Comparison of ENCODE assay signal across 15 cellular contexts in genomic region chr3:58201451-58201850, GRCh38. TPM values are rescaled to one million over a fixed set of nuclear protein-coding genes. Genes with fewer than 3 reads are reported as not detected.
DNase-seq lines count a peak whose midpoint lies in the region; ATAC-seq and TF ChIP-seq lines count a peak whose summit lies in the region.
"Not testable (repeated sequence)": the region's sequence is repeated elsewhere in the genome, so short reads cannot be mapped to it uniquely, and the experiment has no call there.
"Had no signal": no experiment of that assay in that cellular context is flagged by ENCODE, and none has a peak within 500 bp of the region (broad histone marks: within the 10 kb centered on the region; RNA-seq: fewer than 3 reads in every experiment).

No MANE protein-coding gene starts in this region.

- H3K9ac ChIP-seq in BLaER1 treated with 17β-estradiol and CSF1 and Interleukin-3, amounts not matched to agents 10 nM and 100 nM; liver (ENCODE audit: low read depth in 1 of 2, low read length in 2 of 2): not testable (repeated sequence)

- H4K20me1 ChIP-seq in BLaER1 treated with 17β-estradiol and CSF1 and Interleukin-3, amounts not matched to agents 10 nM and 100 nM = not testable (repeated sequence)

- intact Hi-C loops in activated B cell treated with CpG ODN at 0.5 μM for 24 hours (cut with micrococcal nuclease); left ventricle myocardium inferior (cut with micrococcal nuclease): not testable (repeated sequence)

- H3K27me3 ChIP-seq in BLaER1 treated with 17β-estradiol and CSF1 and Interleukin-3, amounts not matched to agents 10 nM and 100 nM; left ventricle myocardium inferior (ENCODE audit: low read depth); liver (ENCODE audit: control insufficient read depth in 4 of 4, insufficient read depth in 4 of 4, low read length in 3 of 4): not testable (repeated sequence)

- TF ChIP-seq RAD21 in liver (IDR thresholded peaks at IDR 0.05) = not testable (repeated sequence)

- not testable (repeated sequence) for H3K27ac ChIP-seq in BLaER1 treated with 17β-estradiol and CSF1 and Interleukin-3, amounts not matched to agents 10 nM and 100 nM; liver (ENCODE audit: low read depth in 1 of 2, low read length in 2 of 2)
- peak overlapping the region; percentile 37 for H3K27ac ChIP-seq in left ventricle myocardium inferior (replicated peaks)

- not testable (repeated sequence) for H3K9me3 Mint-ChIP-seq in IgD-negative memory B cell; activated B cell treated with CpG ODN at 0.5 μM for 24 hours; endothelial cell (ENCODE audit: unreplicated experiment); nephron; stimulated activated naive B cell treated with anti-CD40 and anti-IgM and Interleukin-4, amounts not matched to agents 10 μg/mL and 1 μg/mL and 100 μg/mL, for 72 hours

- TF ChIP-seq CTCF in activated B cell treated with CpG ODN at 0.5 μM for 24 hours (IDR thresholded peaks at IDR 0.05); endothelial cell (IDR thresholded peaks at IDR 0.05; ENCODE audit: unreplicated experiment); left ventricle myocardium inferior (IDR thresholded peaks at IDR 0.05; ENCODE audit: borderline replicate concordance); liver (IDR thresholded peaks at IDR 0.05; ENCODE audit: low read depth, low read length, missing input control); nephron (IDR thresholded peaks at IDR 0.05; ENCODE audit: unreplicated experiment in 3 of 3): not testable (repeated sequence)

- peaks cover 38 to 43% (median 39%) of the 10 kb centered on the region in 3 donors for H3K4me1 Mint-ChIP-seq in IgD-negative memory B cell
- peaks cover 71% of the 10 kb centered on the region for H3K4me1 Mint-ChIP-seq in activated B cell treated with CpG ODN at 0.5 μM for 24 hours
- H3K4me1 Mint-ChIP-seq in endothelial cell (ENCODE audit: unreplicated experiment) = peaks cover 43% of the 10 kb centered on the region
- H3K4me1 Mint-ChIP-seq in nephron = peaks cover 18% of the 10 kb centered on the region
- H3K4me1 Mint-ChIP-seq in stimulated activated naive B cell treated with anti-CD40 and anti-IgM and Interleukin-4, amounts not matched to agents 10 μg/mL and 1 μg/mL and 100 μg/mL, for 72 hours = peaks cover 54 to 82% of the 10 kb centered on the region in 2 donors

- ATAC-seq in activated B cell treated with CpG ODN at 0.5 μM for 24 hours (ENCODE audit: low read depth); stimulated activated naive B cell treated with anti-CD40 and anti-IgM and Interleukin-4, amounts not matched to agents 10 μg/mL and 1 μg/mL and 100 μg/mL, for 72 hours (replicated peaks): not testable (repeated sequence)

- POLR2A ChIA-PET in activated B cell treated with CpG ODN at 0.5 μM for 24 hours (lab: Charles Lee) = interaction anchor here (0.5 to 11.9 kb wide), 7 partner anchors 14 to 1445 kb away, joined by 3 to 286 read pairs (median 4); partner anchors contain the start of gene ABHD6

- not testable (repeated sequence) for H3K36me3 Mint-ChIP-seq in IgD-negative memory B cell; activated B cell treated with CpG ODN at 0.5 μM for 24 hours (ENCODE audit: low read depth); endothelial cell (ENCODE audit: low read depth, unreplicated experiment); nephron (ENCODE audit: low read depth)
- peaks cover 7 to 18% of the 10 kb centered on the region in 2 donors for H3K36me3 Mint-ChIP-seq in stimulated activated naive B cell treated with anti-CD40 and anti-IgM and Interleukin-4, amounts not matched to agents 10 μg/mL and 1 μg/mL and 100 μg/mL, for 72 hours

- WGBS in liver = 44% methylated on average over 3 of the region's 3 CpGs

- H3K27me3 Mint-ChIP-seq in IgD-negative memory B cell; activated B cell treated with CpG ODN at 0.5 μM for 24 hours; endothelial cell (ENCODE audit: unreplicated experiment); stimulated activated naive B cell treated with anti-CD40 and anti-IgM and Interleukin-4, amounts not matched to agents 10 μg/mL and 1 μg/mL and 100 μg/mL, for 72 hours: not testable (repeated sequence)
- H3K27me3 Mint-ChIP-seq in nephron (ENCODE audit: low read depth) = peaks cover 29% of the 10 kb centered on the region

- H3K27ac Mint-ChIP-seq in IgD-negative memory B cell (peak overlapping the region in 2 of 3 donors; percentile 46 to 73), activated B cell treated with CpG ODN at 0.5 μM for 24 hours (peak overlapping the region; percentile 70), endothelial cell (ENCODE audit: unreplicated experiment) (peak overlapping the region; percentile 57), nephron (peak overlapping the region; percentile 28 to 80 (median 67))
- H3K27ac Mint-ChIP-seq in stimulated activated naive B cell treated with anti-CD40 and anti-IgM and Interleukin-4, amounts not matched to agents 10 μg/mL and 1 μg/mL and 100 μg/mL, for 72 hours = peak overlapping the region; percentile 37

- DNase-seq in activated B cell treated with CpG ODN at 0.5 μM for 24 hours; endothelial cell (ENCODE audit: low spot score); left ventricle myocardium inferior; stimulated activated naive B cell treated with anti-CD40 and anti-IgM and Interleukin-4, amounts not matched to agents 10 μg/mL and 1 μg/mL and 100 μg/mL, for 72 hours: not testable (repeated sequence)

- H3K36me3 ChIP-seq in BLaER1 treated with 17β-estradiol and CSF1 and Interleukin-3, amounts not matched to agents 10 nM and 100 nM; left ventricle myocardium inferior; liver (ENCODE audit: control insufficient read depth in 4 of 4, insufficient read depth in 3 of 4, low read depth in 1 of 4, low read length in 3 of 4): not testable (repeated sequence)

- CTCF ChIA-PET in activated B cell treated with CpG ODN at 0.5 μM for 24 hours (lab: Charles Lee) = interaction anchor here (1.1 to 3.0 kb wide), 2 partner anchors 13 to 15 kb away, joined by 3 to 11 read pairs; no protein-coding TSS in a partner anchor

- H3K9me3 ChIP-seq in BLaER1 treated with 17β-estradiol and CSF1 and Interleukin-3, amounts not matched to agents 10 nM and 100 nM (replicated peaks in 1 of 11) = peaks cover 0 to 13% (median 6%) of the 10 kb centered on the region in 11 experiments; a peak in 12 of 22 replicates
- not testable (repeated sequence) for H3K9me3 ChIP-seq in left ventricle myocardium inferior (replicated peaks); liver (ENCODE audit: control insufficient read depth in 4 of 4, low read length in 3 of 4)

- not testable (repeated sequence) for H3K4me3 ChIP-seq in BLaER1 treated with 17β-estradiol and CSF1 and Interleukin-3, amounts not matched to agents 10 nM and 100 nM; left ventricle myocardium inferior; liver (ENCODE audit: low read depth in 1 of 3, low read length in 3 of 3)

- H3K4me2 ChIP-seq in BLaER1 treated with 17β-estradiol and CSF1 and Interleukin-3, amounts not matched to agents 10 nM and 100 nM = peak overlapping the region in 7 of 11 experiments; percentile 45 to 85 (median 64); a peak in 11 of 22 replicates

- H3K4me3 Mint-ChIP-seq in IgD-negative memory B cell = peak overlapping the region in 2 of 4 donors; percentile 28 to 39
- not testable (repeated sequence) for H3K4me3 Mint-ChIP-seq in activated B cell treated with CpG ODN at 0.5 μM for 24 hours; endothelial cell (ENCODE audit: unreplicated experiment); nephron
- peak overlapping the region; percentile 7 to 40 for H3K4me3 Mint-ChIP-seq in stimulated activated naive B cell treated with anti-CD40 and anti-IgM and Interleukin-4, amounts not matched to agents 10 μg/mL and 1 μg/mL and 100 μg/mL, for 72 hours

- peaks cover 31 to 58% (median 41%) of the 10 kb centered on the region in 10 experiments for H3K4me1 ChIP-seq in BLaER1 treated with 17β-estradiol and CSF1 and Interleukin-3, amounts not matched to agents 10 nM and 100 nM
- H3K4me1 ChIP-seq in left ventricle myocardium inferior (peaks cover 23% of the 10 kb centered on the region), liver (ENCODE audit: control insufficient read depth in 4 of 4, insufficient read depth in 4 of 4, low read length in 3 of 4) (peaks cover 2 to 19% (median 12%) of the 10 kb centered on the region in 4 donors)

TF ChIP-seq in liver, 16 proteins besides CTCF, POLR2A, EP300 and RAD21:
- TF ChIP-seq SP1 (IDR thresholded peaks at IDR 0.05) = peak; percentile 19
- TF ChIP-seq HNF4A (conservative IDR thresholded peaks at IDR 0.05) = peak; percentile 35 to 41

RNA-seq across cellular contexts. Expression of gene DNASE1L3, which starts 9.3 kb away (rescaled TPM):
- polyA plus RNA-seq in IgD-negative memory B cell (1.7 TPM), liver (100 to 1,000 TPM in 1 of 2 donors, 10 to 100 TPM in 1; 94.5 to 201 TPM)
- total RNA-seq in activated B cell treated with CpG ODN at 0.5 μM for 24 hours (7.2 and 8.1 TPM in 2 replicates), endothelial cell (ENCODE audit: unreplicated experiment) (1.6 TPM), left ventricle myocardium inferior (4.5 TPM), liver (100 to 1,000 TPM in 1 of 2 donors, 10 to 100 TPM in 1; 76.1 to 162 TPM)
- total RNA-seq: A172; Calu3; CD8-positive, alpha-beta T cell; G401; GM23248; H4 had no signal
- polyA plus RNA-seq: CD14-positive monocyte, GM23248 had no signal

RNA-seq across cellular contexts. Expression of gene ABHD6, which starts 36.1 kb away (rescaled TPM):
- polyA plus RNA-seq in IgD-negative memory B cell (11.0 TPM), liver (10 to 100 TPM; 36.5 to 40.1 TPM)
- total RNA-seq in activated B cell treated with CpG ODN at 0.5 μM for 24 hours (37.1 and 48.7 TPM in 2 replicates), endothelial cell (ENCODE audit: unreplicated experiment) (3.0 TPM), left ventricle myocardium inferior (7.2 TPM), liver (10 to 100 TPM; 19.8 to 60.9 TPM)
